21 cellular contexts compared by ENCODE assay signal in genomic region chr1:3474016-3474415, GRCh38. TPM values are rescaled to one million over a fixed set of nuclear protein-coding genes. Genes with fewer than 3 reads are reported as not detected.
A peak's percentile ranks its signal among the peaks of the same experiment; 100 is the strongest.
DNase-seq lines count a peak whose midpoint lies in the region; ATAC-seq, FAIRE-seq and TF ChIP-seq lines count a peak whose summit lies in the region.
"Had no signal": no experiment of that assay in that cellular context is flagged by ENCODE, and none has a peak within 500 bp of the region (broad histone marks: within the 10 kb centered on the region; RNA-seq: fewer than 3 reads in every experiment).

No MANE protein-coding gene starts in this region.

- H3K27ac Mint-ChIP-seq in brain (peak overlapping the region in 3 of 5 experiments; percentile 80 to 90 (median 84)), neural crest cell (ENCODE audit: unreplicated experiment) (no peak overlapping the region)
- H3K27ac Mint-ChIP-seq: CD4-positive, CD25-positive, alpha-beta regulatory T cell had no signal

- H4K20me1 ChIP-seq in HepG2 (ENCODE audit: insufficient read depth, low read length) = no peaks in the 10 kb centered on the region

- H3K4me1 ChIP-seq in HepG2 (ENCODE audit: insufficient read depth, low read length) (peaks cover 26% of the 10 kb centered on the region), right lobe of liver (no peaks in the 10 kb centered on the region), upper lobe of right lung (peaks cover 4% of the 10 kb centered on the region)

- H3K27me3 ChIP-seq in HepG2 (ENCODE audit: control insufficient read depth in 1 of 2, insufficient read depth in 2 of 2, low read length in 2 of 2) (no peaks in the 10 kb centered on the region), right lobe of liver (no peaks in the 10 kb centered on the region), upper lobe of right lung (no peaks in the 10 kb centered on the region)
- H3K27me3 ChIP-seq: BE2C, MG63 had no signal

- H3K4me3 Mint-ChIP-seq in brain = peak overlapping the region in 1 of 5 experiments; percentile 13
- H3K4me3 Mint-ChIP-seq in neural crest cell = peak overlapping the region; percentile 59
- H3K4me3 Mint-ChIP-seq: CD4-positive, CD25-positive, alpha-beta regulatory T cell had no signal

- no peak overlapping the region for H3K4me2 ChIP-seq in HepG2 (ENCODE audit: low read depth, low read length)
- H3K4me2 ChIP-seq: KMS-11, SK-N-SH had no signal

- H3K36me3 ChIP-seq in HepG2 (replicated peaks in 1 of 2; ENCODE audit: control insufficient read depth in 1 of 2, insufficient read depth in 2 of 2, low read length in 2 of 2) (peaks cover 11 to 22% of the 10 kb centered on the region in 2 experiments; a peak in 3 of 5 replicates), right lobe of liver (no peaks in the 10 kb centered on the region), upper lobe of right lung (no peaks in the 10 kb centered on the region)
- H3K36me3 ChIP-seq: BE2C, MG63 had no signal

- H3K79me2 ChIP-seq in HepG2 (ENCODE audit: insufficient read depth, low read length) = no peaks in the 10 kb centered on the region

- ATAC-seq in HepG2 (no peak), right lobe of liver (no peak), GM21515 (IDR thresholded peaks at IDR 0.05; ENCODE audit: unreplicated experiment) (no peak), upper lobe of right lung (no peak)

- WGBS in HepG2 (ENCODE audit: low lambda C conversion rate) = 98% methylated on average over 6 of the region's 8 CpGs
- WGBS in right lobe of liver (ENCODE audit: insufficient coverage, low coverage, low lambda C conversion rate, missing lambda C conversion rate) = no CpG with 5 or more reads among the region's 8 CpGs

- POLR2A ChIA-PET in HepG2 (lab: Yijun Ruan, JAX) = interaction anchor here (3.2 kb wide), 1 partner anchor 16 kb away, joined by 282 read pairs; the partner anchor contains the start of gene ARHGEF16

- H3K27ac ChIP-seq in HepG2 (ENCODE audit: extremely low read length, insufficient read depth, low read length) = no peak overlapping the region
- H3K27ac ChIP-seq in right lobe of liver = no peak overlapping the region
- H3K27ac ChIP-seq in upper lobe of right lung = no peak overlapping the region
- H3K27ac ChIP-seq: KMS-11 had no signal

- BruUV-seq in HepG2 (replicated peaks; lab: Mats Ljungman, UMichigan) = no TSS peak

- H3K27me3 Mint-ChIP-seq in brain (peaks cover 3% of the 10 kb centered on the region), neural crest cell (ENCODE audit: low read depth) (no peaks in the 10 kb centered on the region)
- H3K27me3 Mint-ChIP-seq: CD4-positive, CD25-positive, alpha-beta regulatory T cell had no signal

- H3K4me1 Mint-ChIP-seq in brain (peaks cover 30% of the 10 kb centered on the region), neural crest cell (peaks cover 26% of the 10 kb centered on the region)

- no peak for TF ChIP-seq CTCF in HepG2 (CRISPR knock-in tag; IDR thresholded peaks at IDR 0.05)
- TF ChIP-seq CTCF in right lobe of liver (IDR thresholded peaks at IDR 0.05) = no peak
- no peak for TF ChIP-seq CTCF in brain (conservative IDR thresholded peaks at IDR 0.05)
- no peak for TF ChIP-seq CTCF in neural crest cell (conservative IDR thresholded peaks at IDR 0.05)
- TF ChIP-seq CTCF in upper lobe of right lung (IDR thresholded peaks at IDR 0.05) = no peak

- DNase-seq in HepG2 (ENCODE audit: low spot score) = no peak
- no peak for DNase-seq in right lobe of liver
- DNase-seq in neural crest cell (ENCODE audit: low read depth, low spot score) = no peak
- no peak for DNase-seq in NCI-H345 (lab: John Stamatoyannopoulos, UW)
- no peak for DNase-seq in NCI-H82 (lab: John Stamatoyannopoulos, UW)
- no peak for DNase-seq in upper lobe of right lung
- DNase-seq: BE2C; Caco-2; CD4-positive, CD25-positive, alpha-beta regulatory T cell; GDM1; HCEC 1CT; NCI-H1092; NCI-H1436 treated with DMSO at 0.1 percent for 48 hours; NCI-H2029; NCI-H526; SHP77 treated with DMSO at 0.1 percent for 48 hours; SK-N-SH had no signal

- H3K36me3 Mint-ChIP-seq in brain = no peaks in the 10 kb centered on the region
- no peaks in the 10 kb centered on the region for H3K36me3 Mint-ChIP-seq in neural crest cell (ENCODE audit: low read depth)
- H3K36me3 Mint-ChIP-seq: CD4-positive, CD25-positive, alpha-beta regulatory T cell had no signal

- in situ Hi-C loops in HepG2 (cut with HindIII; ENCODE audit: extremely low pct_ligation_motif_present, low pct_unique_long_range_greater_than_20kb) = no loop called here

- no peak for FAIRE-seq in HepG2 (lab: Jason Lieb, UNC)

- H2AFZ ChIP-seq in HepG2 (ENCODE audit: low read length) = no peak overlapping the region

- CTCF ChIA-PET in HepG2 (lab: Yijun Ruan, JAX; ENCODE audit: low intra/inter-chr PET ratio, low total read pairs) = interaction anchor here (3.4 kb wide), 1 partner anchor 21 kb away, joined by 57 read pairs; the partner anchor contains the start of gene ARHGEF16

- TF ChIP-seq POLR2A in HepG2 (IDR thresholded peaks at IDR 0.05; ENCODE audit: insufficient read depth in 1 of 2, low read depth in 2 of 2, low read length in 2 of 2) (no peak), right lobe of liver (IDR thresholded peaks at IDR 0.05) (no peak)

- TF ChIP-seq RAD21 in HepG2 (CRISPR knock-in tag; IDR thresholded peaks at IDR 0.05) = no peak

- H3K9me3 ChIP-seq in HepG2 (ENCODE audit: low read length) = no peaks in the 10 kb centered on the region
- H3K9me3 ChIP-seq in right lobe of liver = no peaks in the 10 kb centered on the region
- H3K9me3 ChIP-seq in upper lobe of right lung = no peaks in the 10 kb centered on the region
- H3K9me3 ChIP-seq: BE2C, Caco-2, MG63, SK-N-SH had no signal

- intact Hi-C loops in HepG2 (cut with micrococcal nuclease; ENCODE audit: unreplicated experiment) = no loop called here
- intact Hi-C loops in right lobe of liver (cut with DNase I) = no loop called here
- intact Hi-C loops in upper lobe of right lung (cut with DNase I) = no loop called here

- peaks cover 0 to 6% (median 0%) of the 10 kb centered on the region in 5 experiments for H3K9me3 Mint-ChIP-seq in brain
- H3K9me3 Mint-ChIP-seq in neural crest cell = no peaks in the 10 kb centered on the region
- H3K9me3 Mint-ChIP-seq: CD4-positive, CD25-positive, alpha-beta regulatory T cell had no signal

- no peak for TF ChIP-seq EP300 in HepG2 (IDR thresholded peaks at IDR 0.05; ENCODE audit: low read depth in 2 of 2, low read length in 2 of 2)
- TF ChIP-seq EP300 in HepG2 (CRISPR knock-in tag; IDR thresholded peaks at IDR 0.05; ENCODE audit: borderline replicate concordance) = no peak

- no peak overlapping the region for H3K9ac ChIP-seq in HepG2 (ENCODE audit: insufficient read depth, low read depth, low read length)
- H3K9ac ChIP-seq: KMS-11, SK-N-SH had no signal

- H3K4me3 ChIP-seq in HepG2 (replicated peaks in 1 of 3; ENCODE audit: insufficient read depth in 1 of 3, low read depth in 2 of 3, low read length in 3 of 3) (no peak overlapping the region), right lobe of liver (no peak overlapping the region), upper lobe of right lung (no peak overlapping the region)
- H3K4me3 ChIP-seq: MG63 had no signal

TF ChIP-seq in HepG2, 621 proteins besides CTCF, POLR2A, EP300 and RAD21 (continues in another document):
- TF ChIP-seq, protein P1, sequence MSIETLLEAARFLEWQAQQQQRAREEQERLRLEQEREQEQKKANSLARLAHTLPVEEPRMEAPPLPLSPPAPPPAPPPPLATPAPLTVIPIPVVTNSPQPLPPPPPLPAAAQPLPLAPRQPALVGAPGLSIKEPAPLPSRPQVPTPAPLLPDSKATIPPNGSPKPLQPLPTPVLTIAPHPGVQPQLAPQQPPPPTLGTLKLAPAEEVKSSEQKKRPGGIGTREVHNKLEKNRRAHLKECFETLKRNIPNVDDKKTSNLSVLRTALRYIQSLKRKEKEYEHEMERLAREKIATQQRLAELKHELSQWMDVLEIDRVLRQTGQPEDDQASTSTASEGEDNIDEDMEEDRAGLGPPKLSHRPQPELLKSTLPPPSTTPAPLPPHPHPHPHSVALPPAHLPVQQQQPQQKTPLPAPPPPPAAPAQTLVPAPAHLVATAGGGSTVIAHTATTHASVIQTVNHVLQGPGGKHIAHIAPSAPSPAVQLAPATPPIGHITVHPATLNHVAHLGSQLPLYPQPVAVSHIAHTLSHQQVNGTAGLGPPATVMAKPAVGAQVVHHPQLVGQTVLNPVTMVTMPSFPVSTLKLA (IDR thresholded peaks at IDR 0.05) = peak; percentile 86

RNA-seq across cellular contexts. Expression of gene ARHGEF16, which starts 19.6 kb away (rescaled TPM):
- total RNA-seq in HepG2 (2016; rRNA removed; fragmentation: Illumina TruSeq; extraction: Trizol) (15.9 and 20.3 TPM in 2 replicates), right lobe of liver (10 to 100 TPM in 2 of 6 experiments, 1 to 10 TPM in 4; 2.1 to 16.3 (median 7.5) TPM), neural crest cell (11.3 and 12.2 TPM in 2 replicates), upper lobe of right lung (12.2 TPM)
- 6.0 and 6.6 TPM in 2 replicates for total RNA-seq in HepG2 (2016; cell fraction: cytosol; rRNA removed; fragmentation: Illumina TruSeq; extraction: Trizol; ENCODE audit: low read depth)
- total RNA-seq in HepG2 (2016; cell fraction: insoluble cytoplasmic fraction; rRNA removed; fragmentation: Illumina TruSeq; extraction: Trizol) = 14.5 and 24.2 TPM in 2 replicates
- total RNA-seq in HepG2 (2016; cell fraction: membrane; rRNA removed; fragmentation: Illumina TruSeq; extraction: Trizol) = 7.4 and 7.6 TPM in 2 replicates
- 21.4 and 22.0 TPM in 2 replicates for total RNA-seq in HepG2 (2016; cell fraction: nucleus; rRNA removed; fragmentation: Illumina TruSeq; extraction: Trizol)
- polyA plus RNA-seq in HepG2 (2011; rRNA removed) (39.9 and 59.7 TPM in 2 replicates), brain (ENCODE audit: insufficient read depth, low read depth, low replicate concordance) (13.5 TPM)
- 23.3 and 35.8 TPM in 2 replicates for polyA plus RNA-seq in HepG2 (2011; cell fraction: cytosol; rRNA removed)
- polyA plus RNA-seq in HepG2 (2011; cell fraction: nucleus; rRNA removed) = 382 and 454 TPM in 2 replicates
- 19.7 and 28.0 TPM in 2 replicates for polyA plus RNA-seq in HepG2 (2012)
- 2.5 and 2.8 TPM in 2 replicates for polyA plus RNA-seq in HepG2 (2016; cell fraction: cytosol; fragmentation: Illumina TruSeq; extraction: Trizol; ENCODE audit: low read depth)
- polyA plus RNA-seq in HepG2 (2016; cell fraction: insoluble cytoplasmic fraction; fragmentation: Illumina TruSeq; extraction: Trizol; ENCODE audit: low read depth) = 12.5 and 17.8 TPM in 2 replicates
- polyA plus RNA-seq in HepG2 (2016; cell fraction: membrane; fragmentation: Illumina TruSeq; extraction: Trizol; ENCODE audit: low read depth) = 4.2 and 4.8 TPM in 2 replicates
- 58.7 and 59.2 TPM in 2 replicates for polyA plus RNA-seq in HepG2 (2016; cell fraction: nucleus; fragmentation: Illumina TruSeq; extraction: Trizol; ENCODE audit: insufficient read depth, low read depth)
- polyA minus RNA-seq in HepG2 (2011; rRNA and poly(A)+ RNA removed; ENCODE audit: low replicate concordance) = 30.5 and 69.1 TPM in 2 replicates
- 13.4 and 17.4 TPM in 2 replicates for polyA minus RNA-seq in HepG2 (2011; cell fraction: cytosol; rRNA and poly(A)+ RNA removed)
- polyA minus RNA-seq in HepG2 (2011; cell fraction: nucleus; rRNA and poly(A)+ RNA removed) = 38.4 and 41.6 TPM in 2 replicates
- total RNA-seq: CD4-positive, CD25-positive, alpha-beta regulatory T cell had no signal
- polyA plus RNA-seq: CD4-positive, CD25-positive, alpha-beta regulatory T cell had no signal
